In the genomic region with DNA sequence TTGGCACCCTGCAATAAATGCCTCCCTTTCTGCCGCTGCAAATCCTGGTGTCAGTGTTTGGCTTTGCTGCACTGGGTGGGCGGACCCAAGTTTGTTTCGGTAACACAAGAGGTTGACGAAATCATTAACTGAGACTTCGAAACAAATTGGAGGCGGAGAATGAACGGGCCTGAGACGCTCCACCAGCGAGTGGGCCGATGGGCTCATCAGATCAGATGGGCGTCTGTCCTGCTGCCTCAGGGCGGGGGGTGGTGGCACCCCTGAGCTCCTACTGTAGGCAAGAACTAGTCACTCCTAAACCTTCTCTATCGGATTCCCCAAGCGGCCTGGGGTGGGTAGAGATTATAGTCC, we compare ENCODE assay signal across 8 cellular contexts. TPM values are rescaled to one million over a fixed set of nuclear protein-coding genes. Genes with fewer than 3 reads are reported as not detected.
DNase-seq lines count a peak whose midpoint lies in the region; ATAC-seq and TF ChIP-seq lines count a peak whose summit lies in the region.

No MANE protein-coding gene starts in this region.

- peak overlapping the region; percentile 19 for H3K4me3 ChIP-seq in CD4-positive, CD25-positive, alpha-beta regulatory T cell (ENCODE audit: low read depth, low read length)
- H3K4me3 ChIP-seq in HL-60 (replicated peaks; ENCODE audit: insufficient read depth, low read length) (peak overlapping the region; percentile 64; the same call in 1 of the 2 replicates), body of pancreas (no peak overlapping the region)

- H3K4me3 Mint-ChIP-seq in CD4-positive, CD25-positive, alpha-beta regulatory T cell = peak overlapping the region; percentile 88 to 97 (median 91)
- H3K4me3 Mint-ChIP-seq in stimulated activated effector memory CD8-positive, alpha-beta T cell treated with anti-CD3 and anti-CD28 coated beads, Interleukin-12 subunit alpha, Interleukin-12 subunit beta, amount 100 ng/mL, for 72 hours = peak overlapping the region; percentile 75

- WGBS in body of pancreas, 2 donors = 41 to 75% methylated on average over 6 to 14 of the region's 14 CpGs

- H3K9me3 Mint-ChIP-seq in CD4-positive, CD25-positive, alpha-beta regulatory T cell = peaks cover 0 to 3% (median 0%) of the 10 kb centered on the region in 7 donors
- no peaks in the 10 kb centered on the region for H3K9me3 Mint-ChIP-seq in stimulated activated effector memory CD8-positive, alpha-beta T cell treated with anti-CD3 and anti-CD28 coated beads, Interleukin-12 subunit alpha, Interleukin-12 subunit beta, amount 100 ng/mL, for 72 hours

- ATAC-seq in CD4-positive, CD25-positive, alpha-beta regulatory T cell (ENCODE audit: low read depth in 2 of 2) = no peak
- no peak for ATAC-seq in body of pancreas
- no peak for ATAC-seq in stimulated activated effector memory CD8-positive, alpha-beta T cell treated with anti-CD3 and anti-CD28 coated beads, Interleukin-12 subunit alpha, Interleukin-12 subunit beta, amount 100 ng/mL, for 72 hours
- ATAC-seq in esophagus mucosa = no peak

- no peaks in the 10 kb centered on the region for H3K27me3 ChIP-seq in CD4-positive, CD25-positive, alpha-beta regulatory T cell (ENCODE audit: control insufficient read depth, insufficient read depth, low read length)
- H3K27me3 ChIP-seq in HL-60 (ENCODE audit: insufficient read depth, poor library complexity, severe bottlenecking) = peaks cover 13% of the 10 kb centered on the region
- no peaks in the 10 kb centered on the region for H3K27me3 ChIP-seq in body of pancreas

- no peak for DNase-seq in CD4-positive, CD25-positive, alpha-beta regulatory T cell
- DNase-seq in HL-60 (ENCODE audit: low read depth in 1 of 2, low spot score in 1 of 2) (no peak), body of pancreas (peak; percentile 26 to 44 (median 38)), islet precursor cell (peak; percentile 57), NCI-H2107 (lab: John Stamatoyannopoulos, UW) (no peak), OCI-M1 (lab: John Stamatoyannopoulos, UW) (no peak)
- no peak for DNase-seq in stimulated activated effector memory CD8-positive, alpha-beta T cell treated with anti-CD3 and anti-CD28 coated beads, Interleukin-12 subunit alpha, Interleukin-12 subunit beta, amount 100 ng/mL, for 72 hours (ENCODE audit: low spot score in 2 of 2)

- H3K27ac Mint-ChIP-seq in CD4-positive, CD25-positive, alpha-beta regulatory T cell = peak overlapping the region in 1 of 3 donors; percentile 87
- peak overlapping the region; percentile 64 for H3K27ac Mint-ChIP-seq in stimulated activated effector memory CD8-positive, alpha-beta T cell treated with anti-CD3 and anti-CD28 coated beads, Interleukin-12 subunit alpha, Interleukin-12 subunit beta, amount 100 ng/mL, for 72 hours

- no peaks in the 10 kb centered on the region for H3K9me3 ChIP-seq in CD4-positive, CD25-positive, alpha-beta regulatory T cell (ENCODE audit: control insufficient read depth in 2 of 2, low read length in 2 of 2)
- no peaks in the 10 kb centered on the region for H3K9me3 ChIP-seq in body of pancreas

- H3K36me3 ChIP-seq in CD4-positive, CD25-positive, alpha-beta regulatory T cell (ENCODE audit: control insufficient read depth, insufficient read depth, low read length) = no peaks in the 10 kb centered on the region
- H3K36me3 ChIP-seq in body of pancreas (replicated peaks in 1 of 2; ENCODE audit: insufficient read depth in 1 of 2, low read depth in 2 of 2) = no peaks in the 10 kb centered on the region

- peaks cover 0 to 12% (median 4%) of the 10 kb centered on the region in 4 donors for H3K4me1 Mint-ChIP-seq in CD4-positive, CD25-positive, alpha-beta regulatory T cell
- peaks cover 11% of the 10 kb centered on the region for H3K4me1 Mint-ChIP-seq in stimulated activated effector memory CD8-positive, alpha-beta T cell treated with anti-CD3 and anti-CD28 coated beads, Interleukin-12 subunit alpha, Interleukin-12 subunit beta, amount 100 ng/mL, for 72 hours

- no peaks in the 10 kb centered on the region for H3K36me3 Mint-ChIP-seq in CD4-positive, CD25-positive, alpha-beta regulatory T cell
- H3K36me3 Mint-ChIP-seq in stimulated activated effector memory CD8-positive, alpha-beta T cell treated with anti-CD3 and anti-CD28 coated beads, Interleukin-12 subunit alpha, Interleukin-12 subunit beta, amount 100 ng/mL, for 72 hours = peaks cover 5% of the 10 kb centered on the region

- TF ChIP-seq CTCF in HL-60 (IDR thresholded peaks at IDR 0.05; ENCODE audit: insufficient read depth, low read length) (no peak), body of pancreas (IDR thresholded peaks at IDR 0.05) (no peak)

- H3K4me1 ChIP-seq in CD4-positive, CD25-positive, alpha-beta regulatory T cell (ENCODE audit: control insufficient read depth, insufficient read depth, low read length, poor library complexity, severe bottlenecking) = peaks cover 17% of the 10 kb centered on the region
- H3K4me1 ChIP-seq in body of pancreas = peaks cover 53% of the 10 kb centered on the region

- no peak for TF ChIP-seq POLR2A in body of pancreas (IDR thresholded peaks at IDR 0.05)

- no peak overlapping the region for H3K27ac ChIP-seq in CD4-positive, CD25-positive, alpha-beta regulatory T cell (ENCODE audit: insufficient read depth, low read length, poor library complexity, severe bottlenecking)
- H3K27ac ChIP-seq in HL-60 (replicated peaks) (no peak overlapping the region), body of pancreas (peak overlapping the region; percentile 61 to 83 (median 80))

- intact Hi-C loops in body of pancreas (cut with DNase I) = no loop called here

- peaks cover 6% of the 10 kb centered on the region for H3K27me3 Mint-ChIP-seq in CD4-positive, CD25-positive, alpha-beta regulatory T cell

RNA-seq across cellular contexts. Expression of a gene that starts 0.9 kb away (rescaled TPM):
- total RNA-seq in CD4-positive, CD25-positive, alpha-beta regulatory T cell = 2.8 TPM
- 1 to 10 TPM in 3 of 4 donors, under 1 TPM in 1; 0.74 to 1.3 (median 1.1) TPM for polyA plus RNA-seq in CD4-positive, CD25-positive, alpha-beta regulatory T cell
- 10 to 100 TPM in 1 of 2 donors, 1 to 10 TPM in 1; 7.8 to 13.8 TPM for total RNA-seq in body of pancreas
- total RNA-seq in esophagus mucosa = 30.4 TPM

RNA-seq across cellular contexts. Expression of a gene that starts 31.7 kb away (rescaled TPM):
- not detected for total RNA-seq in CD4-positive, CD25-positive, alpha-beta regulatory T cell
- polyA plus RNA-seq in CD4-positive, CD25-positive, alpha-beta regulatory T cell = not detected
- total RNA-seq in body of pancreas (not detected), esophagus mucosa (2.3 TPM)

RNA-seq across cellular contexts. Expression of a gene that starts 36.8 kb away (rescaled TPM):
- total RNA-seq in CD4-positive, CD25-positive, alpha-beta regulatory T cell = not detected
- polyA plus RNA-seq in CD4-positive, CD25-positive, alpha-beta regulatory T cell = not detected
- not detected for total RNA-seq in body of pancreas
- not detected for total RNA-seq in esophagus mucosa

Comparison
In these comparisons a context has a peak if more than half of its experiments do, and no peak if none do; other contexts are left out.
1. DNase-seq: peak in body of pancreas (4 of 4) and islet precursor cell (single experiment); none in CD4-positive, CD25-positive, alpha-beta regulatory T cell (0 of 3), HL-60 (0 of 2), stimulated activated effector memory CD8-positive, alpha-beta T cell treated with anti-CD3 and anti-CD28 coated beads, Interleukin-12 subunit alpha, Interleukin-12 subunit beta, amount 100 ng/mL, for 72 hours (0 of 2), NCI-H2107 (single experiment) and OCI-M1 (single experiment).
2. H3K27ac ChIP-seq: peak in body of pancreas (4 of 4); none in CD4-positive, CD25-positive, alpha-beta regulatory T cell (single experiment) and HL-60 (single experiment).
3. H3K4me3 ChIP-seq: peak in CD4-positive, CD25-positive, alpha-beta regulatory T cell (single experiment) and HL-60 (single experiment); none in body of pancreas (0 of 2).